Comparison of ENCODE assay signal across 9 cellular contexts in the genomic region with DNA sequence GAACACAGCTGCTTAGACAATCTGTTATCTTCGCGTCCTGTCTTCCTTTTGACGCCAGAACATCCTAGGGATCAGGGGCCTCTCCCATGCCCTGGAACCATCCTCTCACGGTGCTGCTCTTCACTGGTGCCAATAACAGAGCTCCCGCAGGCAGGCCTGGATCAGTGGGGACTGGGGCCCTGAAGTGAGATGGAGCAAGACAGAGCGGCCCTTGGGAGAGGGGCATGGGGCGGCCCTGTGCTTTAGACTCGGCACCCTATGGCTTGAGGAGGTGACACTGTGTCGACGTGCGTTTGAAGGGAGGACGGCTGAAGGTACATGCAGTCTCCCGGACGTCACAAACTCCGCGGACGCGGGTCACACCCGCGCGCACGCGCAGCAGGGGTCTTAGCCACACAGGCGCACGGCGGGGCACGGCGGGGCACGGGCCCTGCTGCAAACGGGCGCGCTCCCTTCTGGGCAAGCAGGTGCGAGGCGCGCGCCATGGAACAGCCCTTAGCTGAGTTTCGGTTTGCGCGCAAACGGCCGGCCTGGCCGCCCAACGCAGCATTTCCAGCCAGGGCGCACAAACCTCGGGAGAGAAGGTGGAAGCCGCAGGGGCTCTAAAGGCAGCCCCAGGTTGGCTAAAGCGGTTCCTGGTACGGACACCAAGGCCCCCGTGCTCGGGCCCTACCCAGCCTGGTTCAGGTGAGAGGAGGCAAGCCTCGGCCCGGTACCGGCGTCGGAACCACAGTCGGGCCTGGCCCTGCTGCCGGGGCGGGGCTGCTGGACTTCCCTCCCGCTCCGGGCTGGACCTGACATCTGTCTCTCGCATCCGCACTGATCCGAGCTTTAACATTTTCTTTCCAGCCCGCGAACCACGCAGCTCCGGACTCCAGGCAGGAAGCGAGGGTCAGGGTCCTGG. TPM values are rescaled to one million over a fixed set of nuclear protein-coding genes. Genes with fewer than 3 reads are reported as not detected.
DNase-seq lines count a peak whose midpoint lies in the region; ATAC-seq, FAIRE-seq and TF ChIP-seq lines count a peak whose summit lies in the region.
"Had no signal": no experiment of that assay in that cellular context is flagged by ENCODE, and none has a peak within 500 bp of the region (broad histone marks: within the 10 kb centered on the region; RNA-seq: fewer than 3 reads in every experiment).

No MANE protein-coding gene starts in this region.

- TF ChIP-seq EP300 in K562 (IDR thresholded peaks at IDR 0.05; ENCODE audit: low read length), result no peak

- in situ Hi-C loops in K562 (cut with MboI), result loop anchor here (25.0 kb wide), 1 partner anchor 240 kb away; no protein-coding TSS in a partner anchor

- no peaks in the 10 kb centered on the region for H3K79me2 ChIP-seq in K562 (ENCODE audit: control insufficient read depth, insufficient read depth, low read length)

- H2BK120ac ChIP-seq in mesenchymal stem cell (ENCODE audit: low read depth, low read length), result no peak overlapping the region

- no peak for TF ChIP-seq POLR2A in K562 (conservative IDR thresholded peaks at IDR 0.05)

- H3K9ac ChIP-seq in K562 (ENCODE audit: insufficient read depth in 1 of 2, low read depth in 2 of 2, low read length in 2 of 2) (no peak overlapping the region), mesenchymal stem cell (ENCODE audit: low read length) (no peak overlapping the region)

- H3K4me1 ChIP-seq in K562 (replicated peaks in 1 of 2; ENCODE audit: control insufficient read depth in 2 of 2, insufficient read depth in 2 of 2, low read length in 2 of 2) (peaks cover 0 to 18% of the 10 kb centered on the region in 2 experiments; a peak in 2 of 5 replicates), mesenchymal stem cell (ENCODE audit: control insufficient read depth, insufficient read depth, low read depth, low read length) (peaks cover 15% of the 10 kb centered on the region)

- CTCF ChIA-PET in K562 (lab: Yijun Ruan, JAX; ENCODE audit: low intra/inter-chr PET ratio), result no interaction called here

- H2AFZ ChIP-seq in K562 (ENCODE audit: low read depth, low read length), result no peak overlapping the region
- H2AFZ ChIP-seq in mesenchymal stem cell (ENCODE audit: low read depth, low read length), result peak overlapping the region; percentile 51

- no peak overlapping the region for H3K14ac ChIP-seq in mesenchymal stem cell (ENCODE audit: low read length in 2 of 2)

- intact Hi-C loops in K562 (cut with micrococcal nuclease), result no loop called here

- H4K20me1 ChIP-seq in K562 (replicated peaks; ENCODE audit: control insufficient read depth, insufficient read depth, low read length), result no peaks in the 10 kb centered on the region

- peak overlapping the region in 1 of 2 experiments; percentile 23 for H3K23ac ChIP-seq in mesenchymal stem cell (ENCODE audit: low read length in 2 of 2)

- H2BK15ac ChIP-seq in mesenchymal stem cell (ENCODE audit: low read depth, poor library complexity, severe bottlenecking), result no peak overlapping the region

- no peaks in the 10 kb centered on the region for H3K9me3 ChIP-seq in MG63
- H3K9me3 ChIP-seq in K562 (replicated peaks; ENCODE audit: control insufficient read depth, insufficient read depth, low read depth, low read length), result no peaks in the 10 kb centered on the region
- no peaks in the 10 kb centered on the region for H3K9me3 ChIP-seq in mesenchymal stem cell (ENCODE audit: control insufficient read depth, low read length)

- H3K4me2 ChIP-seq in K562 (ENCODE audit: insufficient read depth, low read length) (no peak overlapping the region), mesenchymal stem cell (ENCODE audit: low read length, poor library complexity, severe bottlenecking) (peak overlapping the region; percentile 66)

- no peaks in the 10 kb centered on the region for H3K36me3 ChIP-seq in MG63
- H3K36me3 ChIP-seq in K562 (ENCODE audit: control insufficient read depth, insufficient read depth, low read length), result no peaks in the 10 kb centered on the region
- H3K36me3 ChIP-seq in mesenchymal stem cell (ENCODE audit: control insufficient read depth in 1 of 2, insufficient read depth in 2 of 2, low read depth in 1 of 2, low read length in 2 of 2), result no peaks in the 10 kb centered on the region

- WGBS in K562 (ENCODE audit: insufficient coverage, low coverage, missing lambda C conversion rate), result 11% methylated on average over 23 of the region's 68 CpGs
- 2% methylated on average over 68 of the region's 68 CpGs for WGBS in mesenchymal stem cell

- no peak for TF ChIP-seq RAD21 in K562 (CRISPR knock-in tag; conservative IDR thresholded peaks at IDR 0.05 in 1 of 2, IDR thresholded peaks at IDR 0.05 in 1 of 2)

- peak; percentile 50 for DNase-seq in D341Med (ENCODE audit: low spot score)
- peak; percentile 40 for DNase-seq in MG63
- no peak for DNase-seq in K562 (ENCODE audit: extremely low read depth in 1 of 4, low spot score in 3 of 4)
- DNase-seq in mesenchymal stem cell, result peak; percentile 35
- DNase-seq in GM19240 (ENCODE audit: insufficient read length, low spot score), result no peak
- DNase-seq in T-helper 9 cell, result no peak

- no peaks in the 10 kb centered on the region for H3K79me1 ChIP-seq in mesenchymal stem cell (replicated peaks; ENCODE audit: low read length, poor library complexity, severe bottlenecking)

- BruUV-seq in K562 (replicated peaks; lab: Mats Ljungman, UMichigan), result no TSS peak

- H3K18ac ChIP-seq in mesenchymal stem cell (ENCODE audit: low read depth in 1 of 2, low read length in 2 of 2), result no peak overlapping the region

- no peak overlapping the region for H2BK12ac ChIP-seq in mesenchymal stem cell (ENCODE audit: low read length in 2 of 2)

- ATAC-seq in K562 (no peak), HG03045 (IDR thresholded peaks at IDR 0.05; ENCODE audit: unreplicated experiment) (no peak), GM18870 (IDR thresholded peaks at IDR 0.05; ENCODE audit: unreplicated experiment) (no peak)

- H3K27me3 ChIP-seq in MG63 (no peaks in the 10 kb centered on the region), K562 (ENCODE audit: control insufficient read depth in 2 of 2, insufficient read depth in 2 of 2, low read length in 2 of 2) (peaks cover 2 to 14% of the 10 kb centered on the region in 2 experiments; a peak in 3 of 5 replicates), mesenchymal stem cell (ENCODE audit: control insufficient read depth in 1 of 2, insufficient read depth in 1 of 2, low read length in 2 of 2) (peaks cover 66 to 73% of the 10 kb centered on the region in 2 experiments)

- no peak overlapping the region for H4K8ac ChIP-seq in mesenchymal stem cell (ENCODE audit: low read length)

- H2BK5ac ChIP-seq in mesenchymal stem cell (ENCODE audit: low read depth, low read length, poor library complexity, severe bottlenecking), result no peak overlapping the region

- no peak overlapping the region for H2AK5ac ChIP-seq in mesenchymal stem cell (ENCODE audit: low read length, severe bottlenecking)

- no peak overlapping the region for H3K27ac ChIP-seq in K562 (ENCODE audit: extremely low read depth, low read depth, low read length)
- H3K27ac ChIP-seq in mesenchymal stem cell (ENCODE audit: low read length, poor library complexity, severe bottlenecking), result no peak overlapping the region

- no peak for FAIRE-seq in K562 (lab: Jason Lieb, UNC)

- no peak overlapping the region for H3K4ac ChIP-seq in mesenchymal stem cell (ENCODE audit: low read depth in 1 of 2, low read length in 2 of 2)

- no peak overlapping the region for H4K91ac ChIP-seq in mesenchymal stem cell (ENCODE audit: low read length)

- POLR2A ChIA-PET in K562 (lab: Yijun Ruan, JAX), result no interaction called here

- no peak for TF ChIP-seq CTCF in K562 (IDR thresholded peaks at IDR 0.05 in 2 of 3, conservative IDR thresholded peaks at IDR 0.05 in 1 of 3; ENCODE audit: insufficient read depth in 2 of 3, low read depth in 1 of 3, low read length in 3 of 3)

- peak overlapping the region; percentile 31 for H3K4me3 ChIP-seq in MG63
- no peak overlapping the region for H3K4me3 ChIP-seq in K562
- peak overlapping the region; percentile 22 to 69 for H3K4me3 ChIP-seq in mesenchymal stem cell (ENCODE audit: insufficient read depth in 1 of 2, low read depth in 1 of 2, low read length in 2 of 2)

- no peaks in the 10 kb centered on the region for H3K9me1 ChIP-seq in K562 (ENCODE audit: control insufficient read depth, insufficient read depth, low read length)

TF ChIP-seq in K562, 482 proteins besides CTCF, POLR2A, EP300 and RAD21:
- TF ChIP-seq NRF1 (conservative IDR thresholded peaks at IDR 0.05 in 1 of 2, IDR thresholded peaks at IDR 0.05 in 1 of 2) (peak; percentile 63 to 68), CCAR2 (IDR thresholded peaks at IDR 0.05; ENCODE audit: low read depth, low read length) (no peak)

RNA-seq across cellular contexts. Expression of gene RNF17, which starts 16.5 kb away (rescaled TPM):
- not detected in 2 replicates for total RNA-seq in MG63 (2014; rRNA removed; shearing (Covaris generic); ENCODE audit: low replicate concordance)
- total RNA-seq in K562 (2011; cell fraction: chromatin; rRNA removed; ENCODE audit: low replicate concordance), result 0.05 and 1.8 TPM in 2 replicates
- total RNA-seq in K562 (2011; cell fraction: nucleolus; rRNA removed), result 0.26 TPM in 1 of 2 replicates, not detected in the other
- total RNA-seq in K562 (2011; cell fraction: nucleoplasm; rRNA removed), result 0.29 TPM in 1 of 2 replicates, not detected in the other
- total RNA-seq in K562 (2014; rRNA removed), result 0.23 and 0.69 TPM in 2 replicates
- 0.54 and 0.65 TPM in 2 replicates for total RNA-seq in K562 (2014; rRNA removed; fragmentation: Illumina TruSeq; extraction: Trizol)
- 0.45 and 0.58 TPM in 2 replicates for total RNA-seq in K562 (2015; rRNA removed; fragmentation: Illumina TruSeq; extraction: Trizol)
- 0.45 and 0.58 TPM in 2 replicates for total RNA-seq in K562 (2021)
- 0.11 and 0.51 TPM in 2 replicates for polyA plus RNA-seq in K562 (2011; rRNA removed)
- 0.13 TPM in 1 of 2 replicates, not detected in the other for polyA plus RNA-seq in K562 (2011; cell fraction: cytosol; rRNA removed)
- 0.09 and 0.84 TPM in 2 replicates for polyA plus RNA-seq in K562 (2011; cell fraction: nucleus; rRNA removed)
- 0.44 and 1.3 TPM in 2 replicates for polyA plus RNA-seq in K562 (2012)
- polyA plus RNA-seq in K562 (2014; fragmentation: Illumina TruSeq; extraction: Trizol), result 0.59 and 0.75 TPM in 2 replicates
- polyA plus RNA-seq in K562 (2014; fragmentation: Nextera tagmentation; extraction: Ambion mirVana), result under 1 TPM; 0.25 to 0.42 TPM
- 0.90 and 1.1 TPM in 2 replicates for polyA plus RNA-seq in K562 (2014; rRNA removed)
- 0.11 and 0.78 TPM in 2 replicates for polyA minus RNA-seq in K562 (2011; rRNA and poly(A)+ RNA removed)
- not detected in 2 replicates for polyA minus RNA-seq in K562 (2011; cell fraction: cytosol; rRNA and poly(A)+ RNA removed)
- polyA minus RNA-seq in K562 (2011; cell fraction: nucleus; rRNA and poly(A)+ RNA removed), result 0.78 TPM in 1 of 2 replicates, not detected in the other
- not detected for polyA plus RNA-seq in mesenchymal stem cell (2013, experiment 1 of 2)
- not detected for polyA plus RNA-seq in mesenchymal stem cell (2013, experiment 2 of 2)
- total RNA-seq: renal cortical epithelial cell had no signal

Comparison
In these comparisons a context has a peak if more than half of its experiments do, and no peak if none do; other contexts are left out.
1. DNase-seq: peak in D341Med (single experiment), MG63 (single experiment) and mesenchymal stem cell (single experiment); none in K562 (0 of 4), GM19240 (single experiment) and T-helper 9 cell (single experiment).